Comparison of ENCODE assay signal across 9 cellular contexts in genomic region chr21:25562660-25563059, GRCh38. TPM values are rescaled to one million over a fixed set of nuclear protein-coding genes. Genes with fewer than 3 reads are reported as not detected.
DNase-seq lines count a peak whose midpoint lies in the region; ATAC-seq and TF ChIP-seq lines count a peak whose summit lies in the region.
"Had no signal": no experiment of that assay in that cellular context is flagged by ENCODE, and none has a peak within 500 bp of the region (broad histone marks: within the 10 kb centered on the region; RNA-seq: fewer than 3 reads in every experiment).

No MANE protein-coding gene starts in this region.

- peak overlapping the region; percentile 74 for H3K27ac Mint-ChIP-seq in T-helper 1 cell treated with Interleukin-12 subunit alpha and Interleukin-12 subunit beta and Interleukin-4 antibody, amounts not matched to agents 30 μg/mL and 1 μg/mL, for 36 hours
- peak overlapping the region; percentile 92 for H3K27ac Mint-ChIP-seq in activated CD8-positive, alpha-beta T cell treated with anti-CD3 and anti-CD28 coated beads, Interleukin-2, amount 10 ng/mL, durations not matched to agents 7 days and 5 days

- peak; percentile 6 for ATAC-seq in activated CD8-positive, alpha-beta T cell treated with anti-CD3 and anti-CD28 coated beads, Interleukin-2, amount 10 ng/mL, durations not matched to agents 7 days and 5 days

- H3K4me1 Mint-ChIP-seq in T-helper 1 cell treated with Interleukin-12 subunit alpha and Interleukin-12 subunit beta and Interleukin-4 antibody, amounts not matched to agents 30 μg/mL and 1 μg/mL, for 36 hours (ENCODE audit: low read depth) = peaks cover 58% of the 10 kb centered on the region
- peaks cover 66% of the 10 kb centered on the region for H3K4me1 Mint-ChIP-seq in activated CD8-positive, alpha-beta T cell treated with anti-CD3 and anti-CD28 coated beads, Interleukin-2, amount 10 ng/mL, durations not matched to agents 7 days and 5 days (ENCODE audit: low read depth)

- no peaks in the 10 kb centered on the region for H3K9me3 ChIP-seq in stomach

- no peak for DNase-seq in T-helper 1 cell
- no peak for DNase-seq in activated CD8-positive, alpha-beta T cell treated with anti-CD3 and anti-CD28 coated beads, Interleukin-2, amount 10 ng/mL, durations not matched to agents 7 days and 5 days
- no peak for DNase-seq in stomach
- DNase-seq in NCI-H2107 treated with DMSO at 0.1 percent for 48 hours (lab: John Stamatoyannopoulos, UW; ENCODE audit: unreplicated experiment) = no peak
- no peak for DNase-seq in activated gamma-delta T cell treated with Interleukin-2 at 50 U/mL for 16 hours
- no peak for DNase-seq in stimulated activated CD4-positive, alpha-beta T cell treated with anti-CD3 and anti-CD28 coated beads, Interleukin-2, amount 100 ng/mL, for 48 hours
- DNase-seq: 8988T had no signal

- H3K4me3 ChIP-seq in iPS-11a (ENCODE audit: low read depth, low read length) = peak overlapping the region; percentile 38
- peak overlapping the region; percentile 51 to 69 (median 54) for H3K4me3 ChIP-seq in stomach

- peaks cover 25% of the 10 kb centered on the region for H3K36me3 Mint-ChIP-seq in T-helper 1 cell treated with Interleukin-12 subunit alpha and Interleukin-12 subunit beta and Interleukin-4 antibody, amounts not matched to agents 30 μg/mL and 1 μg/mL, for 36 hours (ENCODE audit: low read depth)
- H3K36me3 Mint-ChIP-seq in activated CD8-positive, alpha-beta T cell treated with anti-CD3 and anti-CD28 coated beads, Interleukin-2, amount 10 ng/mL, durations not matched to agents 7 days and 5 days (ENCODE audit: low read depth) = peaks cover 49% of the 10 kb centered on the region

- H3K27me3 ChIP-seq in stomach = no peaks in the 10 kb centered on the region

- POLR2A ChIA-PET in activated CD8-positive, alpha-beta T cell treated with anti-CD3 and anti-CD28 coated beads, Interleukin-2, amount 10 ng/mL, durations not matched to agents 7 days and 5 days (lab: Charles Lee) = interaction anchor here (1.0 to 3.9 kb wide), 14 partner anchors 11 to 172 kb away, joined by 3 to 21 read pairs (median 5); partner anchors contain the start of genes ATP5PF, GABPA and MRPL39

- no peak for TF ChIP-seq EP300 in stomach (IDR thresholded peaks at IDR 0.05)

- CTCF ChIA-PET in activated CD8-positive, alpha-beta T cell treated with anti-CD3 and anti-CD28 coated beads, Interleukin-2, amount 10 ng/mL, durations not matched to agents 7 days and 5 days (lab: Charles Lee) = interaction anchor here (0.9 to 2.0 kb wide), 9 partner anchors 12 to 142 kb away, joined by 3 to 14 read pairs (median 3); no protein-coding TSS in a partner anchor

- peaks cover 0 to 4% (median 0%) of the 10 kb centered on the region in 4 donors for H3K36me3 ChIP-seq in stomach

- H3K27ac ChIP-seq in stomach = peak overlapping the region in 3 of 5 donors; percentile 61 to 82 (median 69)

- H3K4me1 ChIP-seq in stomach = peaks cover 0 to 12% (median 9%) of the 10 kb centered on the region in 4 donors

- 70 to 80% (median 75%) methylated on average over 10 of the region's 10 CpGs for WGBS in stomach, 5 donors

- no peak for TF ChIP-seq CTCF in stomach (IDR thresholded peaks at IDR 0.05)

- intact Hi-C loops in stomach (cut with DNase I; ENCODE audit: low total_unique reads) = no loop called here

- peak overlapping the region; percentile 88 for H3K4me3 Mint-ChIP-seq in T-helper 1 cell treated with Interleukin-12 subunit alpha and Interleukin-12 subunit beta and Interleukin-4 antibody, amounts not matched to agents 30 μg/mL and 1 μg/mL, for 36 hours
- peak overlapping the region; percentile 88 for H3K4me3 Mint-ChIP-seq in activated CD8-positive, alpha-beta T cell treated with anti-CD3 and anti-CD28 coated beads, Interleukin-2, amount 10 ng/mL, durations not matched to agents 7 days and 5 days

- TF ChIP-seq POLR2A in stomach (IDR thresholded peaks at IDR 0.05) = no peak

- H3K27me3 Mint-ChIP-seq in T-helper 1 cell treated with Interleukin-12 subunit alpha and Interleukin-12 subunit beta and Interleukin-4 antibody, amounts not matched to agents 30 μg/mL and 1 μg/mL, for 36 hours (ENCODE audit: low read depth) = no peaks in the 10 kb centered on the region
- H3K27me3 Mint-ChIP-seq in activated CD8-positive, alpha-beta T cell treated with anti-CD3 and anti-CD28 coated beads, Interleukin-2, amount 10 ng/mL, durations not matched to agents 7 days and 5 days (ENCODE audit: low read depth) = no peaks in the 10 kb centered on the region

- no peaks in the 10 kb centered on the region for H3K9me3 Mint-ChIP-seq in T-helper 1 cell treated with Interleukin-12 subunit alpha and Interleukin-12 subunit beta and Interleukin-4 antibody, amounts not matched to agents 30 μg/mL and 1 μg/mL, for 36 hours
- H3K9me3 Mint-ChIP-seq in activated CD8-positive, alpha-beta T cell treated with anti-CD3 and anti-CD28 coated beads, Interleukin-2, amount 10 ng/mL, durations not matched to agents 7 days and 5 days (ENCODE audit: insufficient read depth) = no peaks in the 10 kb centered on the region

RNA-seq across cellular contexts. Expression of gene MRPL39, which starts 44.6 kb away (rescaled TPM):
- total RNA-seq in activated CD8-positive, alpha-beta T cell treated with anti-CD3 and anti-CD28 coated beads, Interleukin-2, amount 10 ng/mL, durations not matched to agents 7 days and 5 days = 10 to 100 TPM; 42.7 to 44.5 TPM
- 10 to 100 TPM in 2 of 5 donors, 1 to 10 TPM in 2, not detected in 1; 2.9 to 65.6 (median 20.2) TPM for total RNA-seq in stomach
- 10 to 100 TPM; 30.9 to 33.7 (median 31.5) TPM for polyA plus RNA-seq in stomach
